ENCODE assay signal across 2 cellular contexts in the genomic region with DNA sequence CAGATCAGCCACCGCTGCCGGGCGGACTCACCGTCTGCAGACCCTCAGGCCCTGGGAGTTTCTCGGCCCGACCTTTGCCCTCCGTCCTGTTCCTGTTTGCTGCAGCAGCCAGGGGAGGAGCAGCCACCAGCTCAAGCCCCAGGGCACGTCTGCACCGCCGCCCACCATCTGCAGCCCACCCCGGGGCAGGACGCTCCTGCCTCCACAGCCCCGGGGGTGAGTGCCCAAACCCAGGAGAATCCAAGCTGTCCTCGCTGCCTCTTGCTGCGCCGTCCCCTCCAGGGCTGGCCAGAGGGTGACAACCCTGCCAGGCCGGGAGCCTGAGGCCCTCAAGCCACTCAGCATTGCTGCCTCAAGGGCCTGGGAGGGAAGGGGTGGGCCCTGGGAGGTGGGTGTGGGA.
TF ChIP-seq lines count a peak whose summit lies in the region.

No MANE protein-coding gene starts in this region.

TF ChIP-seq in GM12891, 5 proteins besides CTCF, POLR2A, EP300 and RAD21:
- TF ChIP-seq POLR2AphosphoS5 (IDR thresholded peaks at IDR 0.05; ENCODE audit: low read depth, low read length) (0 out of 2 replicates have a peak, but pooled peaks have one; percentile 4), POU2F2 (IDR thresholded peaks at IDR 0.05; ENCODE audit: low read depth, low read length) (no peak), SPI1 (IDR thresholded peaks at IDR 0.05; ENCODE audit: low read depth, low read length) (no peak)

TF ChIP-seq in liver, 16 proteins besides CTCF, POLR2A, EP300 and RAD21 (continued from another document):
- TF ChIP-seq, protein P1, sequence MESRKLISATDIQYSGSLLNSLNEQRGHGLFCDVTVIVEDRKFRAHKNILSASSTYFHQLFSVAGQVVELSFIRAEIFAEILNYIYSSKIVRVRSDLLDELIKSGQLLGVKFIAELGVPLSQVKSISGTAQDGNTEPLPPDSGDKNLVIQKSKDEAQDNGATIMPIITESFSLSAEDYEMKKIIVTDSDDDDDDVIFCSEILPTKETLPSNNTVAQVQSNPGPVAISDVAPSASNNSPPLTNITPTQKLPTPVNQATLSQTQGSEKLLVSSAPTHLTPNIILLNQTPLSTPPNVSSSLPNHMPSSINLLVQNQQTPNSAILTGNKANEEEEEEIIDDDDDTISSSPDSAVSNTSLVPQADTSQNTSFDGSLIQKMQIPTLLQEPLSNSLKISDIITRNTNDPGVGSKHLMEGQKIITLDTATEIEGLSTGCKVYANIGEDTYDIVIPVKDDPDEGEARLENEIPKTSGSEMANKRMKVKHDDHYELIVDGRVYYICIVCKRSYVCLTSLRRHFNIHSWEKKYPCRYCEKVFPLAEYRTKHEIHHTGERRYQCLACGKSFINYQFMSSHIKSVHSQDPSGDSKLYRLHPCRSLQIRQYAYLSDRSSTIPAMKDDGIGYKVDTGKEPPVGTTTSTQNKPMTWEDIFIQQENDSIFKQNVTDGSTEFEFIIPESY (IDR thresholded peaks at IDR 0.05) = no peak
- TF ChIP-seq YY1 (IDR thresholded peaks at IDR 0.05) (no peak), HNF4A (conservative IDR thresholded peaks at IDR 0.05) (peak in 1 of 2 donors; percentile 37)
TF ChIP-seq in liver: peak in this region for 1.
